In the genomic region with DNA sequence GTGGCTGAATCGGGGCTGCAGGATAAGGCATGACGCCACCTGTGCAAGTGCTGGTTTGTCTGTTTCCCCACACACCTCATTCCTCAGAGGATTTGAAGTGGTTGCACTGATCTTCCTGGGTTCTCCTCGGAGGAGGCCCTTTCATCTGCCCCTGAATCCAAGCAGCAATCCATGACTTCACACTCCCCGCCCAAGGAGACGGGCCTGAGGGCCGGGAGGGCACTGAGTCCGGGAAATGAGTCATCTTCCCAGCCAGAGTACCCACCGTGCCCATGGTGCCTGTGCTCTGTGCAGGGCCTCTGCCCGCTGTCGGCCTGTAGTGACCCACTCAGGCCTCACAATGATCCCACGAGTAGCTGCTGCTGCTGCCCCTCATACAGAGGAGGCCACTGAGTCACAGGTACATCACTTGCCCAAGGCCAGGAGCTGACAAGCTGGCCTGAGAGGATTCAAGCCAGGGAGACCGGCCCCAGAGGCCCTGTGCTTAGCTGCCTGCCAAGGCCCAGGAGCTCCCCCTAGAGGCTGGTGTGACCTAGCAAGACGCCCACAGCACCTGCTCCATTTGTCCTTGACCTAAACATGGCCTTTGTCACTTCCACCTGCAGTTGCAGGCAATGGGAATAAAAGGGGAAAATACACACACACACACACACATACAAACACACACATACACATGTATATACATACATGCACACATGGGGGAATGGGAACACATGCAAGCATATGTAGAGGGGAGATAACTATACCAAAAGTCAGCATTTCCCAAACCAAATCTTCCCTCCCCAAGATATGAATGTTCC, we compare ENCODE assay signal across 8 cellular contexts.
DNase-seq lines count a peak whose midpoint lies in the region; ATAC-seq and TF ChIP-seq lines count a peak whose summit lies in the region.

No MANE protein-coding gene starts in this region.

- H3K4me3 ChIP-seq in Jurkat, Clone E6-1 (ENCODE audit: low read length), result no peak overlapping the region

- no peak overlapping the region for H3K27ac Mint-ChIP-seq in glutamatergic neuron (ENCODE audit: unreplicated experiment)

- peaks cover 14% of the 10 kb centered on the region for H3K4me1 Mint-ChIP-seq in glutamatergic neuron (ENCODE audit: low read depth, unreplicated experiment)

- peaks cover 3% of the 10 kb centered on the region for H3K27me3 Mint-ChIP-seq in glutamatergic neuron (ENCODE audit: unreplicated experiment)

- no peak overlapping the region for H3K4me3 Mint-ChIP-seq in glutamatergic neuron (ENCODE audit: unreplicated experiment)

- peaks cover 9% of the 10 kb centered on the region for H3K9me3 Mint-ChIP-seq in glutamatergic neuron (ENCODE audit: unreplicated experiment)

- TF ChIP-seq CTCF in glutamatergic neuron (IDR thresholded peaks at IDR 0.05; ENCODE audit: partially characterized antibody, unreplicated experiment), result peak; percentile 62

- no peak for ATAC-seq in GM18909 (IDR thresholded peaks at IDR 0.05; ENCODE audit: poor library complexity, unreplicated experiment)

- peak; percentile 14 for DNase-seq in NCI-H2196 (lab: John Stamatoyannopoulos, UW; ENCODE audit: unreplicated experiment)
- no peak for DNase-seq in NCI-H2196 treated with DMSO at 0.1 percent for 48 hours (lab: John Stamatoyannopoulos, UW; ENCODE audit: unreplicated experiment)
- peak; percentile 41 for DNase-seq in Jurkat, Clone E6-1 (ENCODE audit: low read depth, low spot score)
- peak; percentile 41 to 64 for DNase-seq in activated CD4-positive, alpha-beta T cell treated with anti-CD3 and anti-CD28 coated beads, Interleukin-2, amount 50 U/mL, for 48 hours
- peak; percentile 73 for DNase-seq in glutamatergic neuron
- DNase-seq in stimulated activated CD4-positive, alpha-beta T cell treated with anti-CD3 and anti-CD28 coated beads, Interleukin-12 subunit alpha, Interleukin-12 subunit beta, amount 100 ng/mL, for 48 hours (ENCODE audit: low read depth in 2 of 3, low spot score in 1 of 3), result peak; percentile 9 to 38 (median 31)
- DNase-seq in T-helper 9 cell, result no peak

- H3K36me3 Mint-ChIP-seq in glutamatergic neuron (ENCODE audit: unreplicated experiment), result peaks cover 29% of the 10 kb centered on the region

Comparison
In these comparisons a context has a peak if more than half of its experiments do, and no peak if none do; other contexts are left out.
1. DNase-seq: peak in NCI-H2196 (single experiment), Jurkat, Clone E6-1 (single experiment), activated CD4-positive, alpha-beta T cell treated with anti-CD3 and anti-CD28 coated beads, Interleukin-2, amount 50 U/mL, for 48 hours (2 of 2), glutamatergic neuron (single experiment) and stimulated activated CD4-positive, alpha-beta T cell treated with anti-CD3 and anti-CD28 coated beads, Interleukin-12 subunit alpha, Interleukin-12 subunit beta, amount 100 ng/mL, for 48 hours (3 of 3); none in NCI-H2196 treated with DMSO at 0.1 percent for 48 hours (single experiment) and T-helper 9 cell (single experiment).